1 cellular context compared by ENCODE assay signal in genomic region chr6:25889877-25890853, GRCh38.
A peak's percentile ranks its signal among the peaks of the same experiment; 100 is the strongest.
TF ChIP-seq lines count a peak whose summit lies in the region.

No MANE protein-coding gene starts in this region.

TF ChIP-seq in HepG2, 621 proteins besides CTCF, POLR2A, EP300 and RAD21 (continued from another document and continues in another):
- no peak for TF ChIP-seq ZNF407 (CRISPR knock-in tag; IDR thresholded peaks at IDR 0.05; ENCODE audit: not compliant biosample characterization)
- no peak for TF ChIP-seq SPEN (CRISPR knock-in tag; IDR thresholded peaks at IDR 0.05; ENCODE audit: low read depth)
- TF ChIP-seq NCOR1 (IDR thresholded peaks at IDR 0.05; ENCODE audit: borderline replicate concordance, low read length) = no peak
- peak; percentile 21 for TF ChIP-seq ZNF781 (CRISPR knock-in tag; IDR thresholded peaks at IDR 0.05; ENCODE audit: borderline replicate concordance, not compliant biosample characterization)
- no peak for TF ChIP-seq CHCHD3 (CRISPR knock-in tag; IDR thresholded peaks at IDR 0.05)
- peak; percentile 96 for TF ChIP-seq STAG1 (CRISPR knock-in tag; IDR thresholded peaks at IDR 0.05)
- no peak for TF ChIP-seq SRSF9 (IDR thresholded peaks at IDR 0.05; ENCODE audit: borderline replicate concordance, insufficient read depth, low read depth, low read length, poor library complexity, severe bottlenecking)
- TF ChIP-seq ZNF20 (CRISPR knock-in tag; IDR thresholded peaks at IDR 0.05) = no peak
- no peak for TF ChIP-seq ZNF737 (CRISPR knock-in tag; IDR thresholded peaks at IDR 0.05; ENCODE audit: borderline replicate concordance)
- TF ChIP-seq TBX2 (CRISPR knock-in tag; IDR thresholded peaks at IDR 0.05; ENCODE audit: borderline replicate concordance) = no peak
- TF ChIP-seq GMEB1 (CRISPR knock-in tag; IDR thresholded peaks at IDR 0.05; ENCODE audit: borderline replicate concordance) = no peak
- TF ChIP-seq EEA1 (CRISPR knock-in tag; IDR thresholded peaks at IDR 0.05; ENCODE audit: borderline replicate concordance) = no peak
- TF ChIP-seq SMARCE1 (IDR thresholded peaks at IDR 0.05; ENCODE audit: borderline replicate concordance) = no peak
- TF ChIP-seq ZNF547 (CRISPR knock-in tag; IDR thresholded peaks at IDR 0.05) = no peak
- no peak for TF ChIP-seq ZNF207 (IDR thresholded peaks at IDR 0.05; ENCODE audit: borderline replicate concordance)
- TF ChIP-seq TARDBP (CRISPR knock-in tag; IDR thresholded peaks at IDR 0.05) = no peak
- TF ChIP-seq SRF (IDR thresholded peaks at IDR 0.05; ENCODE audit: low read depth, low read length) = no peak
- TF ChIP-seq PATZ1 (CRISPR knock-in tag; IDR thresholded peaks at IDR 0.05) = no peak
- TF ChIP-seq KAT8 (CRISPR knock-in tag; IDR thresholded peaks at IDR 0.05) = 0 out of 2 replicates have a peak, but pooled peaks have one; percentile 14
- TF ChIP-seq ZFP62 (CRISPR knock-in tag; IDR thresholded peaks at IDR 0.05) = no peak
- TF ChIP-seq NR3C1 (CRISPR knock-in tag; IDR thresholded peaks at IDR 0.05) = no peak
- TF ChIP-seq ZSCAN22 (CRISPR knock-in tag; IDR thresholded peaks at IDR 0.05) = no peak
- TF ChIP-seq ZNF33A (CRISPR knock-in tag; IDR thresholded peaks at IDR 0.05; ENCODE audit: borderline replicate concordance) = no peak
- no peak for TF ChIP-seq ZNF660 (CRISPR knock-in tag; IDR thresholded peaks at IDR 0.05; ENCODE audit: borderline replicate concordance, low read depth)
- no peak for TF ChIP-seq SOX13 (IDR thresholded peaks at IDR 0.05)
- 0 out of 4 replicates have a peak, but pooled peaks of 1 of the 2 experiments have one; percentile 14 for TF ChIP-seq SOX13 (CRISPR knock-in tag; conservative IDR thresholded peaks at IDR 0.05 in 1 of 2, IDR thresholded peaks at IDR 0.05 in 1 of 2)
- peak in 1 of 2 experiments; percentile 74; a peak in 2 of 4 replicates for TF ChIP-seq KLF16 (CRISPR knock-in tag; IDR thresholded peaks at IDR 0.05)
- no peak for TF ChIP-seq ZMYM3 (CRISPR knock-in tag; IDR thresholded peaks at IDR 0.05)
- TF ChIP-seq FOXA3 (CRISPR knock-in tag; IDR thresholded peaks at IDR 0.05) = 0 out of 2 replicates have a peak, but pooled peaks have one; percentile 23
- TF ChIP-seq CCDC6 (CRISPR knock-in tag; IDR thresholded peaks at IDR 0.05) = no peak
- TF ChIP-seq SATB2 (CRISPR knock-in tag; IDR thresholded peaks at IDR 0.05) = no peak
- TF ChIP-seq SETDB1 (CRISPR knock-in tag; IDR thresholded peaks at IDR 0.05; ENCODE audit: borderline replicate concordance) = no peak
- no peak for TF ChIP-seq ZFP36L2 (CRISPR knock-in tag; IDR thresholded peaks at IDR 0.05)
- no peak for TF ChIP-seq SIX4 (CRISPR knock-in tag; IDR thresholded peaks at IDR 0.05)
- TF ChIP-seq E2F5 (CRISPR knock-in tag; conservative IDR thresholded peaks at IDR 0.05) = no peak
- TF ChIP-seq GABPB1 (CRISPR knock-in tag; IDR thresholded peaks at IDR 0.05) = no peak
- TF ChIP-seq GMEB2 (CRISPR knock-in tag; IDR thresholded peaks at IDR 0.05; ENCODE audit: low read depth) = no peak
- no peak for TF ChIP-seq SP1 (IDR thresholded peaks at IDR 0.05)
- no peak for TF ChIP-seq SP1 (CRISPR knock-in tag; IDR thresholded peaks at IDR 0.05)
- no peak for TF ChIP-seq RNF2 (conservative IDR thresholded peaks at IDR 0.05; ENCODE audit: low read depth)
- TF ChIP-seq ZNF17 (CRISPR knock-in tag; IDR thresholded peaks at IDR 0.05) = no peak
- no peak for TF ChIP-seq HIVEP1 (CRISPR knock-in tag; IDR thresholded peaks at IDR 0.05)
- TF ChIP-seq CREBL2 (CRISPR knock-in tag; IDR thresholded peaks at IDR 0.05; ENCODE audit: borderline replicate concordance) = no peak
- no peak for TF ChIP-seq ASH2L (IDR thresholded peaks at IDR 0.05; ENCODE audit: insufficient read length, low read depth, low read length)
- TF ChIP-seq MAF1 (CRISPR knock-in tag; IDR thresholded peaks at IDR 0.05; ENCODE audit: borderline replicate concordance) = no peak
- 0 out of 2 replicates have a peak, but pooled peaks have one; percentile 23 for TF ChIP-seq MIER2 (CRISPR knock-in tag; IDR thresholded peaks at IDR 0.05)
- peak; percentile 11; the same call in 1 of the 2 replicates for TF ChIP-seq BCL6 (CRISPR knock-in tag; IDR thresholded peaks at IDR 0.05)
- TF ChIP-seq ZFP90 (CRISPR knock-in tag; IDR thresholded peaks at IDR 0.05; ENCODE audit: borderline replicate concordance) = no peak
- no peak for TF ChIP-seq ZNF160 (CRISPR knock-in tag; IDR thresholded peaks at IDR 0.05)
- peak; percentile 97 for TF ChIP-seq ZNF205 (CRISPR knock-in tag; IDR thresholded peaks at IDR 0.05)
- 0 out of 2 replicates have a peak, but pooled peaks have one; percentile 69 for TF ChIP-seq SMAD3 (CRISPR knock-in tag; IDR thresholded peaks at IDR 0.05)
- TF ChIP-seq HNF4A (CRISPR knock-in tag; IDR thresholded peaks at IDR 0.05) = peak; percentile 24; the same call in 1 of the 2 replicates
- TF ChIP-seq ZNF557 (CRISPR knock-in tag; IDR thresholded peaks at IDR 0.05) = no peak
- TF ChIP-seq E2F2 (CRISPR knock-in tag; IDR thresholded peaks at IDR 0.05; ENCODE audit: borderline replicate concordance) = no peak
